ENCODE assay signal across 2 cellular contexts in the genomic region with DNA sequence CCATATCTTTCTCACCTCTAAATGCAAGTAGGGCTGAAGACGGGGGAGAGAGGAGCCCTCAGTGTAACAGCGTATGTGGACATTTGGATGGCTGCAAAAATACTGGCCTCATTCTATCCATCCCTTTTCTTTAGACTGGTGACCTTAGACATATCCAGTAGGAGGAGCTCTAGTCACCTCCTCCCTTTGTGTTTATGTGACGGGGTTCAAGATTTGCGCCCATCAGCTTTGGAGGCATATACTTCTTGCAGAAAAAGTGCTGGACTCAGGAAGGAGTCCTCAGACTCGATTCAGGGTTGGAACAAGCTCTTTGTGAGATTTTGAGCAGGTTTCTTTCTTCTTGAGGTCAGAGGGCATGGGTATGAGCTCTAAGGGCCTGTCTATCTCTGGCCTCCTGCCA.
TF ChIP-seq lines count a peak whose summit lies in the region.

No MANE protein-coding gene starts in this region.

TF ChIP-seq in HCT116, 20 proteins besides CTCF, POLR2A, EP300 and RAD21 (continued from another document):
- TF ChIP-seq, protein P1, sequence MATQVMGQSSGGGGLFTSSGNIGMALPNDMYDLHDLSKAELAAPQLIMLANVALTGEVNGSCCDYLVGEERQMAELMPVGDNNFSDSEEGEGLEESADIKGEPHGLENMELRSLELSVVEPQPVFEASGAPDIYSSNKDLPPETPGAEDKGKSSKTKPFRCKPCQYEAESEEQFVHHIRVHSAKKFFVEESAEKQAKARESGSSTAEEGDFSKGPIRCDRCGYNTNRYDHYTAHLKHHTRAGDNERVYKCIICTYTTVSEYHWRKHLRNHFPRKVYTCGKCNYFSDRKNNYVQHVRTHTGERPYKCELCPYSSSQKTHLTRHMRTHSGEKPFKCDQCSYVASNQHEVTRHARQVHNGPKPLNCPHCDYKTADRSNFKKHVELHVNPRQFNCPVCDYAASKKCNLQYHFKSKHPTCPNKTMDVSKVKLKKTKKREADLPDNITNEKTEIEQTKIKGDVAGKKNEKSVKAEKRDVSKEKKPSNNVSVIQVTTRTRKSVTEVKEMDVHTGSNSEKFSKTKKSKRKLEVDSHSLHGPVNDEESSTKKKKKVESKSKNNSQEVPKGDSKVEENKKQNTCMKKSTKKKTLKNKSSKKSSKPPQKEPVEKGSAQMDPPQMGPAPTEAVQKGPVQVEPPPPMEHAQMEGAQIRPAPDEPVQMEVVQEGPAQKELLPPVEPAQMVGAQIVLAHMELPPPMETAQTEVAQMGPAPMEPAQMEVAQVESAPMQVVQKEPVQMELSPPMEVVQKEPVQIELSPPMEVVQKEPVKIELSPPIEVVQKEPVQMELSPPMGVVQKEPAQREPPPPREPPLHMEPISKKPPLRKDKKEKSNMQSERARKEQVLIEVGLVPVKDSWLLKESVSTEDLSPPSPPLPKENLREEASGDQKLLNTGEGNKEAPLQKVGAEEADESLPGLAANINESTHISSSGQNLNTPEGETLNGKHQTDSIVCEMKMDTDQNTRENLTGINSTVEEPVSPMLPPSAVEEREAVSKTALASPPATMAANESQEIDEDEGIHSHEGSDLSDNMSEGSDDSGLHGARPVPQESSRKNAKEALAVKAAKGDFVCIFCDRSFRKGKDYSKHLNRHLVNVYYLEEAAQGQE (IDR thresholded peaks at IDR 0.05; ENCODE audit: low read depth) = no peak
- TF ChIP-seq CEBPB (IDR thresholded peaks at IDR 0.05; ENCODE audit: low read depth) = no peak
- TF ChIP-seq SIN3A (IDR thresholded peaks at IDR 0.05; ENCODE audit: low read depth) = no peak
- TF ChIP-seq FOSL1 (IDR thresholded peaks at IDR 0.05; ENCODE audit: low read depth) = no peak
- no peak for TF ChIP-seq ELF1 (IDR thresholded peaks at IDR 0.05; ENCODE audit: borderline replicate concordance, low read depth)
- TF ChIP-seq POLR2AphosphoS5 (IDR thresholded peaks at IDR 0.05; ENCODE audit: low read depth, low read length) = no peak
- TF ChIP-seq JUND (IDR thresholded peaks at IDR 0.05) = no peak
- no peak for TF ChIP-seq TCF7L2 (IDR thresholded peaks at IDR 0.05; ENCODE audit: borderline replicate concordance, extremely low read depth, insufficient read depth, insufficient read length)
- TF ChIP-seq ZNF274 (IDR thresholded peaks at IDR 0.05; ENCODE audit: low read depth, low read length) = no peak
- no peak for TF ChIP-seq EZH2 (IDR thresholded peaks at IDR 0.05)
- no peak for TF ChIP-seq CBX3 (IDR thresholded peaks at IDR 0.05; ENCODE audit: low read depth)
- TF ChIP-seq EGR1 (IDR thresholded peaks at IDR 0.05; ENCODE audit: low read depth) = no peak
TF ChIP-seq in HCT116: peak in this region for 0.

TF ChIP-seq in SK-N-SH, 30 proteins besides CTCF, POLR2A, EP300 and RAD21 (continued from another document):
- TF ChIP-seq NRF1 (IDR thresholded peaks at IDR 0.05; ENCODE audit: low read depth, low read length) = no peak
- TF ChIP-seq, protein P2, sequence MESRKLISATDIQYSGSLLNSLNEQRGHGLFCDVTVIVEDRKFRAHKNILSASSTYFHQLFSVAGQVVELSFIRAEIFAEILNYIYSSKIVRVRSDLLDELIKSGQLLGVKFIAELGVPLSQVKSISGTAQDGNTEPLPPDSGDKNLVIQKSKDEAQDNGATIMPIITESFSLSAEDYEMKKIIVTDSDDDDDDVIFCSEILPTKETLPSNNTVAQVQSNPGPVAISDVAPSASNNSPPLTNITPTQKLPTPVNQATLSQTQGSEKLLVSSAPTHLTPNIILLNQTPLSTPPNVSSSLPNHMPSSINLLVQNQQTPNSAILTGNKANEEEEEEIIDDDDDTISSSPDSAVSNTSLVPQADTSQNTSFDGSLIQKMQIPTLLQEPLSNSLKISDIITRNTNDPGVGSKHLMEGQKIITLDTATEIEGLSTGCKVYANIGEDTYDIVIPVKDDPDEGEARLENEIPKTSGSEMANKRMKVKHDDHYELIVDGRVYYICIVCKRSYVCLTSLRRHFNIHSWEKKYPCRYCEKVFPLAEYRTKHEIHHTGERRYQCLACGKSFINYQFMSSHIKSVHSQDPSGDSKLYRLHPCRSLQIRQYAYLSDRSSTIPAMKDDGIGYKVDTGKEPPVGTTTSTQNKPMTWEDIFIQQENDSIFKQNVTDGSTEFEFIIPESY (IDR thresholded peaks at IDR 0.05; ENCODE audit: borderline replicate concordance, low read depth) = no peak
